ENCODE assay signal across 1 cellular context in the genomic region with DNA sequence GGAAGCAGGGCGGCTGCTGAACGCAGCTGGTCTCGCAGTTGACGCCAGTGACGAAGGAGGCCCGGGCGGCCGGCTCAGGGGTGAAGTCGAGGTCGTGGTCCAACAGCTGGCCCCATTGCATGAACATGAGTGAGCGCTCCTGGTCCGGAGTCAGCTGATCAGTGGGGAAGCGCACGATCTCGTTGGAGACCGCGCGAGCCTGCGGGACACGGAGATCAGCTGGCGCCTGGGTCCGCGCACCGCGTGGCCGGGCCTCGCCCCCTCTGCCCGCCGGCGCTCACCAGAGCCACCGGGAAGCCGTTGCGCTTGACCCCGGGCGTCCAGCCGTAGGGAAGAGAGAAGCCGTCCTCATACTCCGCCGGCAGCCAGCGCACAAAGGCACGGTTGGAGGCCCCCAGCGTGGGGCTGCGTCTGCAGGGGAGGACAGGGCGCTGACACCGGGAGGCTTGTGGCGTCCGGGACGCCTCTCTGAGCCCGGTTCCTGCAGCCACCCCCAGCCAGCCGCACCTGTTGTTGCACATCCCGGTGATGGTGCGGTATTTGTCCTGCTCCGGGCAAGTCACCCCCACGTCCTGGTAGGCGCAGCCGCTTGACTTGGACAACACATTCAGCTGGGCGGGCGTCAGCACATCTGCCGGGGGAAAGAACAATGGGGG.
TF ChIP-seq lines count a peak whose summit lies in the region.

No MANE protein-coding gene starts in this region.

TF ChIP-seq in GM23338, 12 proteins besides CTCF, POLR2A, EP300 and RAD21 (continued from another document):
- TF ChIP-seq, protein P1, sequence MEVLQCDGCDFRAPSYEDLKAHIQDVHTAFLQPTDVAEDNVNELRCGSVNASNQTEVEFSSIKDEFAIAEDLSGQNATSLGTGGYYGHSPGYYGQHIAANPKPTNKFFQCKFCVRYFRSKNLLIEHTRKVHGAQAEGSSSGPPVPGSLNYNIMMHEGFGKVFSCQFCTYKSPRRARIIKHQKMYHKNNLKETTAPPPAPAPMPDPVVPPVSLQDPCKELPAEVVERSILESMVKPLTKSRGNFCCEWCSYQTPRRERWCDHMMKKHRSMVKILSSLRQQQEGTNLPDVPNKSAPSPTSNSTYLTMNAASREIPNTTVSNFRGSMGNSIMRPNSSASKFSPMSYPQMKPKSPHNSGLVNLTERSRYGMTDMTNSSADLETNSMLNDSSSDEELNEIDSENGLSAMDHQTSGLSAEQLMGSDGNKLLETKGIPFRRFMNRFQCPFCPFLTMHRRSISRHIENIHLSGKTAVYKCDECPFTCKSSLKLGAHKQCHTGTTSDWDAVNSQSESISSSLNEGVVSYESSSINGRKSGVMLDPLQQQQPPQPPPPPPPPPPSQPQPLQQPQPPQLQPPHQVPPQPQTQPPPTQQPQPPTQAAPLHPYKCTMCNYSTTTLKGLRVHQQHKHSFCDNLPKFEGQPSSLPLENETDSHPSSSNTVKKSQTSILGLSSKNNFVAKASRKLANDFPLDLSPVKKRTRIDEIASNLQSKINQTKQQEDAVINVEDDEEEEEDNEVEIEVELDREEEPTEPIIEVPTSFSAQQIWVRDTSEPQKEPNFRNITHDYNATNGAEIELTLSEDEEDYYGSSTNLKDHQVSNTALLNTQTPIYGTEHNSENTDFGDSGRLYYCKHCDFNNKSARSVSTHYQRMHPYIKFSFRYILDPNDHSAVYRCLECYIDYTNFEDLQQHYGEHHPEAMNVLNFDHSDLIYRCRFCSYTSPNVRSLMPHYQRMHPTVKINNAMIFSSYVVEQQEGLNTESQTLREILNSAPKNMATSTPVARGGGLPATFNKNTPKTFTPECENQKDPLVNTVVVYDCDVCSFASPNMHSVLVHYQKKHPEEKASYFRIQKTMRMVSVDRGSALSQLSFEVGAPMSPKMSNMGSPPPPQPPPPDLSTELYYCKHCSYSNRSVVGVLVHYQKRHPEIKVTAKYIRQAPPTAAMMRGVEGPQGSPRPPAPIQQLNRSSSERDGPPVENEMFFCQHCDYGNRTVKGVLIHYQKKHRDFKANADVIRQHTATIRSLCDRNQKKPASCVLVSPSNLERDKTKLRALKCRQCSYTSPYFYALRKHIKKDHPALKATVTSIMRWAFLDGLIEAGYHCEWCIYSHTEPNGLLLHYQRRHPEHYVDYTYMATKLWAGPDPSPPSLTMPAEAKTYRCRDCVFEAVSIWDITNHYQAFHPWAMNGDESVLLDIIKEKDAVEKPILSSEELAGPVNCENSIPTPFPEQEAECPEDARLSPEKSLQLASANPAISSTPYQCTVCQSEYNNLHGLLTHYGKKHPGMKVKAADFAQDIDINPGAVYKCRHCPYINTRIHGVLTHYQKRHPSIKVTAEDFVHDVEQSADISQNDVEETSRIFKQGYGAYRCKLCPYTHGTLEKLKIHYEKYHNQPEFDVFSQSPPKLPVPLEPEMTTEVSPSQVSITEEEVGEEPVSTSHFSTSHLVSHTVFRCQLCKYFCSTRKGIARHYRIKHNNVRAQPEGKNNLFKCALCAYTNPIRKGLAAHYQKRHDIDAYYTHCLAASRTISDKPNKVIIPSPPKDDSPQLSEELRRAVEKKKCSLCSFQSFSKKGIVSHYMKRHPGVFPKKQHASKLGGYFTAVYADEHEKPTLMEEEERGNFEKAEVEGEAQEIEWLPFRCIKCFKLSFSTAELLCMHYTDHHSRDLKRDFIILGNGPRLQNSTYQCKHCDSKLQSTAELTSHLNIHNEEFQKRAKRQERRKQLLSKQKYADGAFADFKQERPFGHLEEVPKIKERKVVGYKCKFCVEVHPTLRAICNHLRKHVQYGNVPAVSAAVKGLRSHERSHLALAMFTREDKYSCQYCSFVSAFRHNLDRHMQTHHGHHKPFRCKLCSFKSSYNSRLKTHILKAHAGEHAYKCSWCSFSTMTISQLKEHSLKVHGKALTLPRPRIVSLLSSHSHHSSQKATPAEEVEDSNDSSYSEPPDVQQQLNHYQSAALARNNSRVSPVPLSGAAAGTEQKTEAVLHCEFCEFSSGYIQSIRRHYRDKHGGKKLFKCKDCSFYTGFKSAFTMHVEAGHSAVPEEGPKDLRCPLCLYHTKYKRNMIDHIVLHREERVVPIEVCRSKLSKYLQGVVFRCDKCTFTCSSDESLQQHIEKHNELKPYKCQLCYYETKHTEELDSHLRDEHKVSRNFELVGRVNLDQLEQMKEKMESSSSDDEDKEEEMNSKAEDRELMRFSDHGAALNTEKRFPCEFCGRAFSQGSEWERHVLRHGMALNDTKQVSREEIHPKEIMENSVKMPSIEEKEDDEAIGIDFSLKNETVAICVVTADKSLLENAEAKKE (CRISPR knock-in tag; IDR thresholded peaks at IDR 0.05): no peak
- TF ChIP-seq CREB1 (CRISPR knock-in tag; IDR thresholded peaks at IDR 0.05; ENCODE audit: low read depth) (no peak), EZH2 (IDR thresholded peaks at IDR 0.05; ENCODE audit: low read depth, unreplicated experiment) (no peak), EZH2phosphoT487 (IDR thresholded peaks at IDR 0.05; ENCODE audit: unreplicated experiment) (no peak), ZNF331 (CRISPR knock-in tag; IDR thresholded peaks at IDR 0.05; ENCODE audit: low read depth) (no peak), JUNB (IDR thresholded peaks at IDR 0.05; ENCODE audit: unreplicated experiment) (no peak), NANOG (IDR thresholded peaks at IDR 0.05; ENCODE audit: borderline replicate concordance) (no peak), ZNF114 (CRISPR knock-in tag; IDR thresholded peaks at IDR 0.05) (no peak), REST (IDR thresholded peaks at IDR 0.05; ENCODE audit: unreplicated experiment) (no peak)
